In genomic region chr2:134926231-134926931, GRCh38 we compare ENCODE assay signal across 14 cellular contexts. TPM values are rescaled to one million over a fixed set of nuclear protein-coding genes. Genes with fewer than 3 reads are reported as not detected.
DNase-seq lines count a peak whose midpoint lies in the region; ATAC-seq and TF ChIP-seq lines count a peak whose summit lies in the region.
"Had no signal": no experiment of that assay in that cellular context is flagged by ENCODE, and none has a peak within 500 bp of the region (broad histone marks: within the 10 kb centered on the region; RNA-seq: fewer than 3 reads in every experiment).

No MANE protein-coding gene starts in this region.

- POLR2A ChIA-PET in activated CD4-positive, alpha-beta T cell treated with anti-CD3 and anti-CD28 coated beads for 36 hours (lab: Charles Lee), result interaction anchor here (0.7 kb wide), 2 partner anchors 121 to 924 kb away, joined by 4 to 6 read pairs; partner anchors contain the start of gene MAP3K19

- peaks cover 41% of the 10 kb centered on the region for H3K36me3 Mint-ChIP-seq in activated CD4-positive, alpha-beta T cell treated with anti-CD3 and anti-CD28 coated beads for 36 hours (ENCODE audit: low read depth)

- H3K4me3 Mint-ChIP-seq in activated CD4-positive, alpha-beta T cell treated with anti-CD3 and anti-CD28 coated beads for 36 hours, result no peak overlapping the region

- no peaks in the 10 kb centered on the region for H3K9me3 ChIP-seq in SK-N-MC (ENCODE audit: low read depth, low read length)
- H3K9me3 ChIP-seq in psoas muscle, result no peaks in the 10 kb centered on the region
- no peaks in the 10 kb centered on the region for H3K9me3 ChIP-seq in SJCRH30 (replicated peaks)
- no peaks in the 10 kb centered on the region for H3K9me3 ChIP-seq in effector memory CD4-positive, alpha-beta T cell (ENCODE audit: control insufficient read depth, low read length)

- H3K27ac Mint-ChIP-seq in activated CD4-positive, alpha-beta T cell treated with anti-CD3 and anti-CD28 coated beads for 36 hours, result peak overlapping the region; percentile 61

- peak overlapping the region; percentile 22 for H3K9ac ChIP-seq in SK-N-MC (ENCODE audit: insufficient read length)
- H3K9ac ChIP-seq: parathyroid adenoma had no signal

- H3K27me3 Mint-ChIP-seq in activated CD4-positive, alpha-beta T cell treated with anti-CD3 and anti-CD28 coated beads for 36 hours, result no peaks in the 10 kb centered on the region

- WGBS in psoas muscle, 3 donors, result 26 to 68% (median 28%) methylated on average over 3 of the region's 3 CpGs

- H3K4me1 ChIP-seq in psoas muscle, result peaks cover 66% of the 10 kb centered on the region
- H3K4me1 ChIP-seq in SJCRH30, result no peaks in the 10 kb centered on the region
- H3K4me1 ChIP-seq in effector memory CD4-positive, alpha-beta T cell (ENCODE audit: control insufficient read depth, insufficient read depth, low read length, poor library complexity, severe bottlenecking), result peaks cover 32% of the 10 kb centered on the region

- CTCF ChIA-PET in activated CD4-positive, alpha-beta T cell treated with anti-CD3 and anti-CD28 coated beads for 36 hours (lab: Charles Lee), result interaction anchor here (1.6 to 2.7 kb wide), 3 partner anchors 9 to 25 kb away, joined by 5 to 7 read pairs (median 5); no protein-coding TSS in a partner anchor

- H3K4me1 Mint-ChIP-seq in activated CD4-positive, alpha-beta T cell treated with anti-CD3 and anti-CD28 coated beads for 36 hours, result peaks cover 71% of the 10 kb centered on the region

- 0 out of 2 replicates have a peak overlapping the region, but pooled peaks have one; percentile 29 for H3K27ac ChIP-seq in SK-N-MC
- peak overlapping the region; percentile 34 for H3K27ac ChIP-seq in epithelial cell of prostate
- H3K27ac ChIP-seq in psoas muscle, result no peak overlapping the region
- no peak overlapping the region for H3K27ac ChIP-seq in SJCRH30
- H3K27ac ChIP-seq in effector memory CD4-positive, alpha-beta T cell (ENCODE audit: insufficient read depth, low read length, poor library complexity, severe bottlenecking), result no peak overlapping the region
- H3K27ac ChIP-seq: 22Rv1, parathyroid adenoma had no signal

- intact Hi-C loops in activated CD4-positive, alpha-beta T cell treated with anti-CD3 and anti-CD28 coated beads for 36 hours (cut with DNase I, micrococcal nuclease), result no loop called here
- intact Hi-C loops in psoas muscle (cut with DNase I), result no loop called here

- no peak for ATAC-seq in activated CD4-positive, alpha-beta T cell treated with anti-CD3 and anti-CD28 coated beads for 36 hours
- peak in 1 of 4 donors; percentile 24 for ATAC-seq in psoas muscle

- no peaks in the 10 kb centered on the region for H3K9me3 Mint-ChIP-seq in activated CD4-positive, alpha-beta T cell treated with anti-CD3 and anti-CD28 coated beads for 36 hours (ENCODE audit: low read depth)

- H3K36me3 ChIP-seq in SK-N-MC (ENCODE audit: insufficient read depth, low read length), result peaks cover 72% of the 10 kb centered on the region
- peaks cover 0 to 9% of the 10 kb centered on the region in 2 donors for H3K36me3 ChIP-seq in psoas muscle (ENCODE audit: insufficient read depth in 1 of 2, low read depth in 1 of 2)
- H3K36me3 ChIP-seq in SJCRH30, result peaks cover 46% of the 10 kb centered on the region
- H3K36me3 ChIP-seq in effector memory CD4-positive, alpha-beta T cell (ENCODE audit: control insufficient read depth, insufficient read depth, low read length), result no peaks in the 10 kb centered on the region

- no peaks in the 10 kb centered on the region for H3K27me3 ChIP-seq in psoas muscle (ENCODE audit: insufficient read depth in 3 of 3, low read length in 2 of 3)
- H3K27me3 ChIP-seq in SJCRH30, result no peaks in the 10 kb centered on the region
- H3K27me3 ChIP-seq in effector memory CD4-positive, alpha-beta T cell (replicated peaks; ENCODE audit: control insufficient read depth, insufficient read depth, low read length, poor library complexity, severe bottlenecking), result no peaks in the 10 kb centered on the region

- DNase-seq in activated CD4-positive, alpha-beta T cell treated with anti-CD3 and anti-CD28 coated beads for 36 hours, result no peak
- no peak for DNase-seq in activated CD4-positive, alpha-beta T cell treated with anti-CD3 and anti-CD28 coated beads for 4 hours
- DNase-seq in SK-N-MC (ENCODE audit: low read depth, low spot score) (no peak), epithelial cell of prostate (ENCODE audit: low read depth, low spot score) (no peak), psoas muscle (no peak), NCI-H1092 (lab: John Stamatoyannopoulos, UW) (no peak), SJCRH30 (no peak)
- no peak for DNase-seq in effector memory CD4-positive, alpha-beta T cell
- DNase-seq: activated CD4-positive, alpha-beta T cell treated with anti-CD3 and anti-CD28 coated beads for 48 hours; central memory CD4-positive, alpha-beta T cell; NCI-H2081; RPMI8226 had no signal

- TF ChIP-seq CTCF in psoas muscle (IDR thresholded peaks at IDR 0.05), result no peak

- H3K4me3 ChIP-seq in SK-N-MC (no peak overlapping the region), psoas muscle (peak overlapping the region; percentile 25), SJCRH30 (no peak overlapping the region)
- no peak overlapping the region for H3K4me3 ChIP-seq in effector memory CD4-positive, alpha-beta T cell (ENCODE audit: insufficient read depth, low read depth, low read length, poor library complexity, severe bottlenecking)

RNA-seq across cellular contexts. Expression of gene CCNT2, which starts 7.8 kb away (rescaled TPM):
- total RNA-seq in activated CD4-positive, alpha-beta T cell treated with anti-CD3 and anti-CD28 coated beads for 36 hours, result 10 to 100 TPM; 29.3 to 36.6 TPM
- total RNA-seq in psoas muscle, result 10 to 100 TPM; 12.7 to 19.2 (median 15.2) TPM
- 10 to 100 TPM in 1 of 3 donors, 1 to 10 TPM in 2; 6.6 to 17.0 (median 8.6) TPM for polyA plus RNA-seq in psoas muscle
- total RNA-seq in SJCRH30 (2014; rRNA removed; shearing (Covaris generic)), result 36.7 and 39.8 TPM in 2 replicates

Comparison
In these comparisons a context has a peak if more than half of its experiments do, and no peak if none do; other contexts are left out.
1. H3K27ac ChIP-seq: peak in SK-N-MC (single experiment) and epithelial cell of prostate (single experiment); none in psoas muscle (single experiment), SJCRH30 (single experiment) and effector memory CD4-positive, alpha-beta T cell (single experiment).